ENCODE assay signal across 16 cellular contexts in genomic region chr10:72025832-72026231, GRCh38.
DNase-seq lines count a peak whose midpoint lies in the region; ATAC-seq and TF ChIP-seq lines count a peak whose summit lies in the region.
"Had no signal": no experiment of that assay in that cellular context is flagged by ENCODE, and none has a peak within 500 bp of the region (broad histone marks: within the 10 kb centered on the region; RNA-seq: fewer than 3 reads in every experiment).

No MANE protein-coding gene starts in this region.

- peaks cover 12% of the 10 kb centered on the region; the same call in 1 of the 2 replicates for H3K4me1 ChIP-seq in HEK293 (ENCODE audit: control insufficient read depth, insufficient read depth, low read length)
- no peaks in the 10 kb centered on the region for H3K4me1 ChIP-seq in colonic mucosa
- H3K4me1 ChIP-seq in upper lobe of left lung: peaks cover 10 to 34% (median 23%) of the 10 kb centered on the region in 4 donors
- H3K4me1 ChIP-seq in GM23338 (ENCODE audit: insufficient read depth): no peaks in the 10 kb centered on the region

- no peaks in the 10 kb centered on the region for H3F3A ChIP-seq in GM23338 (replicated peaks; ENCODE audit: low read depth)

- H3K9ac ChIP-seq in colonic mucosa (ENCODE audit: low read depth in 2 of 2, low read length in 2 of 2): no peak overlapping the region

- CTCF ChIA-PET in HEK293 (lab: Yijun Ruan, JAX): interaction anchor here (1.3 to 1.7 kb wide), 2 partner anchors 18 to 23 kb away, joined by 3 to 5 read pairs; no protein-coding TSS in a partner anchor

- H3K4me2 ChIP-seq in GM23338: no peak overlapping the region

- POLR2A ChIA-PET in HEK293 (lab: Yijun Ruan, JAX): no interaction called here

- no peak for TF ChIP-seq POLR2A in upper lobe of left lung (IDR thresholded peaks at IDR 0.05)

- TF ChIP-seq CTCF in HEK293 (tag by site-specific recombination; IDR thresholded peaks at IDR 0.05): no peak
- TF ChIP-seq CTCF in colonic mucosa (IDR thresholded peaks at IDR 0.05): no peak
- no peak for TF ChIP-seq CTCF in nephron (IDR thresholded peaks at IDR 0.05; ENCODE audit: unreplicated experiment in 3 of 3)
- TF ChIP-seq CTCF in upper lobe of left lung (IDR thresholded peaks at IDR 0.05): no peak
- TF ChIP-seq CTCF in GM23338 (conservative IDR thresholded peaks at IDR 0.05; ENCODE audit: low read depth in 2 of 2): no peak

- H2AFZ ChIP-seq in GM23338: no peak overlapping the region

- H3K9me3 ChIP-seq in HEK293 (ENCODE audit: control insufficient read depth, insufficient read depth, low read depth, low read length) (no peaks in the 10 kb centered on the region), colonic mucosa (no peaks in the 10 kb centered on the region), upper lobe of left lung (no peaks in the 10 kb centered on the region)

- H3K36me3 Mint-ChIP-seq in nephron (ENCODE audit: low read depth): no peaks in the 10 kb centered on the region
- no peaks in the 10 kb centered on the region for H3K36me3 Mint-ChIP-seq in GM23338 (ENCODE audit: low read depth)
- H3K36me3 Mint-ChIP-seq: CD14-positive monocyte; CD8-positive, alpha-beta T cell had no signal

- no peak for ATAC-seq in upper lobe of left lung (ENCODE audit: low FRiP score in 2 of 2)
- no peak for ATAC-seq in GM23338
- ATAC-seq: CD8-positive, alpha-beta T cell had no signal

- H3K9me2 ChIP-seq in GM23338 (ENCODE audit: insufficient read depth): no peaks in the 10 kb centered on the region

- H3K9me3 Mint-ChIP-seq in nephron (peaks cover 4% of the 10 kb centered on the region), GM23338 (no peaks in the 10 kb centered on the region)
- H3K9me3 Mint-ChIP-seq: CD8-positive, alpha-beta T cell had no signal

- H3K4me1 Mint-ChIP-seq in nephron (peaks cover 67% of the 10 kb centered on the region), GM23338 (peaks cover 2% of the 10 kb centered on the region; the same call in 1 of the 3 replicates)

- no peaks in the 10 kb centered on the region for H3K36me3 ChIP-seq in HEK293 (ENCODE audit: control insufficient read depth in 2 of 2, insufficient read depth in 1 of 2, low read length in 2 of 2)
- no peaks in the 10 kb centered on the region for H3K36me3 ChIP-seq in colonic mucosa
- H3K36me3 ChIP-seq in upper lobe of left lung: no peaks in the 10 kb centered on the region
- H3K36me3 ChIP-seq in GM23338 (ENCODE audit: insufficient read depth): no peaks in the 10 kb centered on the region

- H3K27me3 ChIP-seq in colonic mucosa (no peaks in the 10 kb centered on the region), upper lobe of left lung (no peaks in the 10 kb centered on the region), GM23338 (ENCODE audit: insufficient read depth) (no peaks in the 10 kb centered on the region)

- TF ChIP-seq EP300 in upper lobe of left lung (IDR thresholded peaks at IDR 0.05): no peak

- intact Hi-C loops in colonic mucosa (cut with DNase I): no loop called here

- DNase-seq in colonic mucosa (peak; percentile 74), upper lobe of left lung (no peak), T-helper 9 cell (no peak), GM23338 (ENCODE audit: low spot score) (no peak)
- no peak for DNase-seq in activated naive CD4-positive, alpha-beta T cell (lab: John Stamatoyannopoulos, UW)
- DNase-seq: CD8-positive, alpha-beta T cell; COR-L47; DMS153; DND-41; GF-D8; HCEC 1CT had no signal

- H3K27me3 Mint-ChIP-seq in nephron (ENCODE audit: low read depth): peaks cover 10% of the 10 kb centered on the region
- H3K27me3 Mint-ChIP-seq in GM23338 (ENCODE audit: insufficient read depth, low read depth, poor library complexity): peaks cover 6% of the 10 kb centered on the region

- peak overlapping the region in 2 of 3 experiments; percentile 6 to 94 for H3K27ac Mint-ChIP-seq in nephron
- no peak overlapping the region for H3K27ac Mint-ChIP-seq in GM23338
- H3K27ac Mint-ChIP-seq: B cell; CD14-positive monocyte; CD8-positive, alpha-beta T cell; IgD-negative memory B cell had no signal

- H4K20me1 ChIP-seq in GM23338 (replicated peaks; ENCODE audit: insufficient read depth): no peaks in the 10 kb centered on the region

- no peak overlapping the region for H3K27ac ChIP-seq in HEK293 (ENCODE audit: extremely low read depth, low read depth, low read length)
- no peak overlapping the region for H3K27ac ChIP-seq in colonic mucosa
- H3K27ac ChIP-seq in upper lobe of left lung: peak overlapping the region in 3 of 4 donors; percentile 45 to 56 (median 50)
- no peak overlapping the region for H3K27ac ChIP-seq in GM23338 (ENCODE audit: low read depth)

- H3K79me2 ChIP-seq in GM23338 (replicated peaks; ENCODE audit: insufficient read depth): no peaks in the 10 kb centered on the region

- WGBS in upper lobe of left lung, 2 donors: 78 to 88% methylated on average over 5 of the region's 5 CpGs

- H3K4me3 ChIP-seq in HEK293 (ENCODE audit: low read depth, low read length) (no peak overlapping the region), colonic mucosa (no peak overlapping the region), upper lobe of left lung (no peak overlapping the region), GM23338 (no peak overlapping the region)

- H3K4me3 Mint-ChIP-seq in nephron (no peak overlapping the region), GM23338 (no peak overlapping the region)
- H3K4me3 Mint-ChIP-seq: B cell; CD14-positive monocyte; CD8-positive, alpha-beta T cell; IgD-negative memory B cell had no signal

TF ChIP-seq in HEK293, 187 proteins besides CTCF, POLR2A, EP300 and RAD21:
- peak; percentile 87 for TF ChIP-seq KLF1 (tag by site-specific recombination; IDR thresholded peaks at IDR 0.05)
- no peak for TF ChIP-seq ZFP37 (tag by site-specific recombination; IDR thresholded peaks at IDR 0.05)

TF ChIP-seq in GM23338, 12 proteins besides CTCF, POLR2A, EP300 and RAD21:
- TF ChIP-seq POLR2AphosphoS5 (IDR thresholded peaks at IDR 0.05; ENCODE audit: low read depth): no peak

Comparison
In these comparisons a context has a peak if more than half of its experiments do, and no peak if none do; other contexts are left out.
1. H3K27ac ChIP-seq: peak in upper lobe of left lung (3 of 4); none in HEK293 (single experiment), colonic mucosa (single experiment) and GM23338 (single experiment).